7 cellular contexts compared by ENCODE assay signal in the genomic region with DNA sequence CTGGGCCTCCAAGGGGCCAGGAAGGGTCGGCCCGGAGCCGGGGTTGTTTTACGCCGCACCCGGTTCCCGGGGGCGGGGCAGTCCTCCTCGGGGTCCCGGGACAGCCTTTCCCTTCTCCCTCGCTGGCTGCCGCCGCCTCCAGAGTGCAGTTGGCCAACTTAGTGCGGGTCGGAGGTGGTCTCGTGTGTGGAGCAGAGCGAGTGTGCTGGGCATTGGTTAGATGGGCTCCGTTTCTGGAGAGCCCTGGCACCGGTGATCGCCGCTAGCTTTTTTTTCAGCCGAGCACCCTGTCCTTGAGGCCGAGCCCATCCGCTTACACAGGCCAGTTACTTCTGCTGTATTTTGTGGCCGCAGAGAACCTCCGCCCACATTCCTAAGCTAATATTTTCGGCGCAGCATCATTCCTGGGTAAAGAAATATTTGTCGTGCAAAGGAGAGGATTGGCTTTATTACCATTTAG. TPM values are rescaled to one million over a fixed set of nuclear protein-coding genes. Genes with fewer than 3 reads are reported as not detected.
DNase-seq lines count a peak whose midpoint lies in the region; ATAC-seq and TF ChIP-seq lines count a peak whose summit lies in the region.

No MANE protein-coding gene starts in this region.

- no peaks in the 10 kb centered on the region for H3K27me3 ChIP-seq in endodermal cell (ENCODE audit: control insufficient read depth, insufficient read depth, low read length, poor library complexity, severe bottlenecking)
- H3K27me3 ChIP-seq in aorta (ENCODE audit: control insufficient read depth in 1 of 2, insufficient read depth in 2 of 2, low read length in 1 of 2) = no peaks in the 10 kb centered on the region

- TF ChIP-seq CTCF in endodermal cell (conservative IDR thresholded peaks at IDR 0.05) = no peak

- peak overlapping the region; percentile 84 for H3K9ac ChIP-seq in endodermal cell (ENCODE audit: extremely low read depth, low read length, poor library complexity, severe bottlenecking)

- H3K36me3 ChIP-seq in endodermal cell (ENCODE audit: control insufficient read depth, insufficient read depth, low read length) (peaks cover 32% of the 10 kb centered on the region), aorta (ENCODE audit: control insufficient read depth in 1 of 2, insufficient read depth in 2 of 2, low read length in 1 of 2) (no peaks in the 10 kb centered on the region)

- H3K4me1 ChIP-seq in endodermal cell (ENCODE audit: control insufficient read depth, insufficient read depth, low read length) (no peaks in the 10 kb centered on the region), aorta (ENCODE audit: control insufficient read depth in 1 of 2, insufficient read depth in 2 of 2, low read length in 2 of 2) (peaks cover 2 to 8% of the 10 kb centered on the region in 2 donors)

- H3K9me3 Mint-ChIP-seq in endodermal cell = no peaks in the 10 kb centered on the region

- H3K27ac Mint-ChIP-seq in endodermal cell = peak overlapping the region; percentile 53

- peak overlapping the region; percentile 82 for H3K4me3 Mint-ChIP-seq in endodermal cell

- H3K4me3 ChIP-seq in endodermal cell (ENCODE audit: low read length) = peak overlapping the region; percentile 91
- H3K4me3 ChIP-seq in aorta (ENCODE audit: low read length in 2 of 2) = peak overlapping the region; percentile 80 to 82

- H3K9me3 ChIP-seq in endodermal cell (ENCODE audit: control insufficient read depth, low read length) (no peaks in the 10 kb centered on the region), aorta (ENCODE audit: control insufficient read depth, low read length) (no peaks in the 10 kb centered on the region)

- H3K27ac ChIP-seq in endodermal cell (ENCODE audit: low read depth, low read length) (peak overlapping the region; percentile 64), aorta (ENCODE audit: low read depth in 1 of 2, low read length in 2 of 2) (peak overlapping the region; percentile 91 to 97)

- ATAC-seq in GM19455 (IDR thresholded peaks at IDR 0.05; ENCODE audit: unreplicated experiment) (peak; percentile 43), HG03521 (IDR thresholded peaks at IDR 0.05; ENCODE audit: unreplicated experiment) (peak; percentile 36), aorta (ENCODE audit: low FRiP score) (peak; percentile 79)

- H3K27me3 Mint-ChIP-seq in endodermal cell (ENCODE audit: insufficient read depth) = no peaks in the 10 kb centered on the region

- WGBS in endodermal cell (ENCODE audit: insufficient coverage in 1 of 2, insufficient read length in 1 of 2), 2 experiments = 0% methylated on average over 7 to 29 of the region's 29 CpGs
- 1% methylated on average over 27 to 29 of the region's 29 CpGs for WGBS in aorta, 2 donors

- DNase-seq in ELF-1 (ENCODE audit: low read depth, low spot score) (peak; percentile 74), SW480 (ENCODE audit: low spot score) (peak; percentile 88), endodermal cell (peak; percentile 81), mucosa of gallbladder (ENCODE audit: low spot score) (peak; percentile 53), aorta (peak; percentile 72 to 84)

- H3K36me3 Mint-ChIP-seq in endodermal cell (ENCODE audit: low read depth) = peaks cover 21% of the 10 kb centered on the region

- peaks cover 8% of the 10 kb centered on the region for H3K4me1 Mint-ChIP-seq in endodermal cell

- intact Hi-C loops in aorta (cut with DNase I) = loop anchor here (2.0 kb wide), 1 partner anchor 38 kb away; a partner anchor contains a TSS

RNA-seq across cellular contexts. Expression of a gene that starts 0.6 kb away (rescaled TPM):
- total RNA-seq in endodermal cell (10 to 100 TPM; 53.4 to 82.6 TPM), mucosa of gallbladder (3.9 TPM), aorta (1 to 10 TPM; 3.3 to 5.8 TPM)
- polyA plus RNA-seq in endodermal cell (2013, experiment 1 of 2) = 58.7 TPM
- 62.1 TPM for polyA plus RNA-seq in endodermal cell (2013, experiment 2 of 2)
- polyA plus RNA-seq in aorta = 1 to 10 TPM; 2.8 to 4.8 TPM

RNA-seq across cellular contexts. Expression of a gene that starts 37.9 kb away (rescaled TPM):
- total RNA-seq in endodermal cell = 1,000 to 10,000 TPM; 1,560 to 1,563 TPM
- 2,242 TPM for polyA plus RNA-seq in endodermal cell (2013, experiment 1 of 2)
- polyA plus RNA-seq in endodermal cell (2013, experiment 2 of 2) = 2,014 TPM
- total RNA-seq in mucosa of gallbladder = 1,562 TPM
- 1,000 to 10,000 TPM; 1,445 to 1,646 TPM for total RNA-seq in aorta
- polyA plus RNA-seq in aorta = 1,000 to 10,000 TPM; 2,598 to 3,346 TPM

Comparison
In these comparisons a context has a peak if more than half of its experiments do, and no peak if none do; other contexts are left out.
1. Peak in every context shown above with its lines: DNase-seq, ATAC-seq, H3K4me3 ChIP-seq and H3K27ac ChIP-seq.
2. RNA of a gene that starts 0.6 kb away (total RNA-seq): 53.4 to 82.6 TPM in endodermal cell; 3.3 to 5.8 TPM in aorta and 3.9 TPM in mucosa of gallbladder (single experiment); every median in the first group is over 4 times any median in the second.